ENCODE assay signal across 1 cellular context in the genomic region with DNA sequence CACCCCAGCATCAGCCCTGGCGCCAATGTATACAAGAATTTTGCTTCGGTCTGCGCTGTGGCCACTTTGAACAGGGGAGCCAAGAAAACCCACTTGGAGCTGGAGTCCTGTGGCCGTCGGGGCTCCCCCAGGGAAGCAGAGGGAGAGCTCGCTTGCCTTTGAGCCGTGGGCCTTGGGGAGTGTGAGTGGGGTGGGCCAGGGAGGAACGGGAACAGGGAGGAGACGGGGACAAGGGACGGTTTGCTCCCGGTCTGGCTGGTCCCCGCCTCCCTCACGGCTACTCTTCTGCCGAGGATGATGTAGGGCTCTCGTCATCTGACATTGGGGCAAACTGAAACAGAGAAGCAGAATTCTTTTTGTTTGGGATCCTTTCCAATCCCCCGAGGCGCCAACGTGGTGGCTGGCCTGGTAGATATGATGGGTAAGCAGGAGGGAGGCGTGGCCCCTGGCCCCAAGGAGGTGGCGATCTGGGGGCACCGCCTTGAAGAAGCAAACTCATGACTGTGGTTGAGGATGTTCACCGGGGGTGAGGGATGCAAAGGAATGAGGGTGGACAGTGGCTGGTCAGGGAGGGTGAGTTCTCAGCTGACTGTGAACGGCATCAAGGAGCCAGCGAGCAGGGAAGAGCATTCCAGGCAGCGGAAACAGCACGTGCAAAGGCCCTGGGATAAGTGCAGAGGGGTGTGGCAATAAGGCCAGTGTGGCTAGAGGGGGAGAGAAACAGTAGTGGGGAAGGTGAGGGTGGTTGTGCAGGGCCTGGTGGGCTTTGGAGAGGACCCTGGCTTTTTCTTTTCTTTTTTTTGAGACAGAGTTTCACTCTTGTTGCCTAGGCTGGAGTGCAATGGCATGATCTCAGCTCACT.
TF ChIP-seq lines count a peak whose summit lies in the region.

No MANE protein-coding gene starts in this region.

TF ChIP-seq in HEK293, 187 proteins besides CTCF, POLR2A, EP300 and RAD21 (continued from another document):
- TF ChIP-seq, protein P1, sequence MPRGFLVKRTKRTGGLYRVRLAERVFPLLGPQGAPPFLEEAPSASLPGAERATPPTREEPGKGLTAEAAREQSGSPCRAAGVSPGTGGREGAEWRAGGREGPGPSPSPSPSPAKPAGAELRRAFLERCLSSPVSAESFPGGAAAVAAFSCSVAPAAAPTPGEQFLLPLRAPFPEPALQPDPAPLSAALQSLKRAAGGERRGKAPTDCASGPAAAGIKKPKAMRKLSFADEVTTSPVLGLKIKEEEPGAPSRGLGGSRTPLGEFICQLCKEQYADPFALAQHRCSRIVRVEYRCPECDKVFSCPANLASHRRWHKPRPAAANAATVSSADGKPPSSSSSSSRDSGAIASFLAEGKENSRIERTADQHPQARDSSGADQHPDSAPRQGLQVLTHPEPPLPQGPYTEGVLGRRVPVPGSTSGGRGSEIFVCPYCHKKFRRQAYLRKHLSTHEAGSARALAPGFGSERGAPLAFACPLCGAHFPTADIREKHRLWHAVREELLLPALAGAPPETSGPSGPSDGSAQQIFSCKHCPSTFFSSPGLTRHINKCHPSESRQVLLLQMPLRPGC (tag by site-specific recombination; IDR thresholded peaks at IDR 0.05): no peak
- TF ChIP-seq, protein P2, sequence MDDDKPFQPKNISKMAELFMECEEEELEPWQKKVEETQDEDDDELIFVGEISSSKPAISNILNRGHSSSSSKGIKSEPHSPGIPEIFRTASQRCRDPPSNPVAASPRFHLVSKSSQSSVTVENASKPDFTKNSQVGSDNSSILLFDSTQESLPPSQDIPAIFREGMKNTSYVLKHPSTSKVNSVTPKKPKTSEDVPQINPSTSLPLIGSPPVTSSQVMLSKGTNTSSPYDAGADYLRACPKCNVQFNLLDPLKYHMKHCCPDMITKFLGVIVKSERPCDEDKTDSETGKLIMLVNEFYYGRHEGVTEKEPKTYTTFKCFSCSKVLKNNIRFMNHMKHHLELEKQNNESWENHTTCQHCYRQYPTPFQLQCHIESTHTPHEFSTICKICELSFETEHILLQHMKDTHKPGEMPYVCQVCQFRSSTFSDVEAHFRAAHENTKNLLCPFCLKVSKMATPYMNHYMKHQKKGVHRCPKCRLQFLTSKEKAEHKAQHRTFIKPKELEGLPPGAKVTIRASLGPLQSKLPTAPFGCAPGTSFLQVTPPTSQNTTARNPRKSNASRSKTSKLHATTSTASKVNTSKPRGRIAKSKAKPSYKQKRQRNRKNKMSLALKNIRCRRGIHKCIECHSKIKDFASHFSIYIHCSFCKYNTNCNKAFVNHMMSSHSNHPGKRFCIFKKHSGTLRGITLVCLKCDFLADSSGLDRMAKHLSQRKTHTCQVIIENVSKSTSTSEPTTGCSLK (tag by site-specific recombination; IDR thresholded peaks at IDR 0.05): no peak
TF ChIP-seq in HEK293: peak in this region for 2.
